ENCODE assay signal across 16 cellular contexts in genomic region chr6:45951291-45951690, GRCh38.
"Had no signal": no experiment of that assay in that cellular context is flagged by ENCODE, and none has a peak within 500 bp of the region (broad histone marks: within the 10 kb centered on the region; RNA-seq: fewer than 3 reads in every experiment).

No MANE protein-coding gene starts in this region.

- H3K4me3 Mint-ChIP-seq: activated naive CD8-positive, alpha-beta T cell; natural killer cell treated with Interleukin-12 subunit alpha and Interleukin-12 subunit beta and Interleukin-15 and Interleukin-18, amount 100 ng/mL, for 72 hours; stimulated activated naive CD8-positive, alpha-beta T cell treated with anti-CD3 and anti-CD28 coated beads, Interleukin-15, amount 100 ng/mL, for 72 hours; T-helper 1 cell treated with Interleukin-12 subunit alpha and Interleukin-12 subunit beta and Interleukin-4 antibody, amounts not matched to agents 30 μg/mL and 1 μg/mL, for 36 hours had no signal

- H3K4me1 ChIP-seq: uterus had no signal

- H3K4me3 ChIP-seq: coronary artery, esophagus muscularis mucosa, sigmoid colon, uterus had no signal

- H3K4me1 Mint-ChIP-seq: stimulated activated naive CD8-positive, alpha-beta T cell treated with anti-CD3 and anti-CD28 coated beads, Interleukin-15, amount 100 ng/mL, for 72 hours had no signal

- H3K27ac ChIP-seq: coronary artery, esophagus muscularis mucosa, sigmoid colon had no signal

- H3K36me3 ChIP-seq: sigmoid colon, uterus had no signal

- H3K36me3 Mint-ChIP-seq: natural killer cell treated with Interleukin-12 subunit alpha and Interleukin-12 subunit beta and Interleukin-15 and Interleukin-18, amount 100 ng/mL, for 72 hours had no signal

- H3K9me3 ChIP-seq: esophagus muscularis mucosa, sigmoid colon, uterus had no signal

- H3K27ac Mint-ChIP-seq: activated naive CD8-positive, alpha-beta T cell; natural killer cell treated with Interleukin-12 subunit alpha and Interleukin-12 subunit beta and Interleukin-15 and Interleukin-18, amount 100 ng/mL, for 72 hours; stimulated activated naive CD8-positive, alpha-beta T cell treated with anti-CD3 and anti-CD28 coated beads, Interleukin-15, amount 100 ng/mL, for 72 hours; T-helper 1 cell treated with Interleukin-12 subunit alpha and Interleukin-12 subunit beta and Interleukin-4 antibody, amounts not matched to agents 30 μg/mL and 1 μg/mL, for 36 hours had no signal

- H3K9me3 Mint-ChIP-seq: natural killer cell treated with Interleukin-12 subunit alpha and Interleukin-12 subunit beta and Interleukin-15 and Interleukin-18, amount 100 ng/mL, for 72 hours; stimulated activated naive CD8-positive, alpha-beta T cell treated with anti-CD3 and anti-CD28 coated beads, Interleukin-15, amount 100 ng/mL, for 72 hours; T-helper 1 cell treated with Interleukin-12 subunit alpha and Interleukin-12 subunit beta and Interleukin-4 antibody, amounts not matched to agents 30 μg/mL and 1 μg/mL, for 36 hours had no signal

- ATAC-seq: natural killer cell treated with Interleukin-12 subunit alpha and Interleukin-12 subunit beta and Interleukin-15 and Interleukin-18, amount 100 ng/mL, for 72 hours; stimulated activated naive CD8-positive, alpha-beta T cell treated with anti-CD3 and anti-CD28 coated beads, Interleukin-15, amount 100 ng/mL, for 72 hours had no signal

- H3K27me3 ChIP-seq: esophagus muscularis mucosa, sigmoid colon, uterus had no signal

- H3K27me3 Mint-ChIP-seq: stimulated activated naive CD8-positive, alpha-beta T cell treated with anti-CD3 and anti-CD28 coated beads, Interleukin-15, amount 100 ng/mL, for 72 hours had no signal

- DNase-seq: activated CD4-positive, alpha-beta T cell treated with anti-CD3 and anti-CD28 coated beads for 4 hours; activated CD8-positive, alpha-beta memory T cell treated with anti-CD3 and anti-CD28 coated beads for 24 hours; activated gamma-delta T cell treated with Interleukin-2 at 50 U/mL for 16 hours; amniotic stem cell; central memory CD4-positive, alpha-beta T cell; effector CD4-positive, alpha-beta T cell; mammary epithelial cell; sigmoid colon; stimulated activated CD4-positive, alpha-beta T cell treated with anti-CD3 and anti-CD28 coated beads, Interleukin-1b, Interleukin-23, amount 100 ng/mL, for 48 hours; stimulated activated naive CD8-positive, alpha-beta T cell treated with anti-CD3 and anti-CD28 coated beads, Interleukin-15, amount 100 ng/mL, for 72 hours; uterus had no signal
